ENCODE assay signal across 1 cellular context in genomic region chr6:125923371-125923877, GRCh38.
A peak's percentile ranks its signal among the peaks of the same experiment; 100 is the strongest.
TF ChIP-seq lines count a peak whose summit lies in the region.

No MANE protein-coding gene starts in this region.

TF ChIP-seq in K562, 482 proteins besides CTCF, POLR2A, EP300 and RAD21 (continued from another document and continues in another):
- TF ChIP-seq POLR2H (tag; IDR thresholded peaks at IDR 0.05; ENCODE audit: low read depth) (peak; percentile 71), TRIM24 (IDR thresholded peaks at IDR 0.05) (peak; percentile 68 to 69; a peak in 2 of 4 replicates), TEAD1 (CRISPR knock-in tag; IDR thresholded peaks at IDR 0.05) (peak in 1 of 2 experiments; percentile 69; a peak in 2 of 4 replicates), ILK (tag; IDR thresholded peaks at IDR 0.05; ENCODE audit: borderline replicate concordance, low read depth) (no peak; the same call in 1 of the 2 replicates), CAMTA2 (CRISPR knock-in tag; conservative IDR thresholded peaks at IDR 0.05) (no peak), CLOCK (CRISPR knock-in tag; IDR thresholded peaks at IDR 0.05; ENCODE audit: borderline replicate concordance) (no peak), NFATC3 (IDR thresholded peaks at IDR 0.05) (no peak), NR2C2 (CRISPR knock-in tag; IDR thresholded peaks at IDR 0.05) (no peak), NR2C2 (tag; IDR thresholded peaks at IDR 0.05) (peak; percentile 64; the same call in 1 of the 2 replicates), ZBTB11 (CRISPR knock-in tag; IDR thresholded peaks at IDR 0.05) (peak in 1 of 3 experiments; percentile 15; a peak in 1 of 6 replicates), JUNB (CRISPR knock-in tag; conservative IDR thresholded peaks at IDR 0.05) (no peak), ZNF12 (CRISPR knock-in tag; IDR thresholded peaks at IDR 0.05) (no peak), KDM5B (IDR thresholded peaks at IDR 0.05; ENCODE audit: insufficient replicate concordance, low read depth, low read length) (no peak), ZNF311 (CRISPR knock-in tag; IDR thresholded peaks at IDR 0.05) (no peak), JUND (IDR thresholded peaks at IDR 0.05; ENCODE audit: borderline replicate concordance, low read depth, low read length) (peak; percentile 57), JUND (tag; IDR thresholded peaks at IDR 0.05; ENCODE audit: borderline replicate concordance, low read depth, low read length) (peak; percentile 58; the same call in 1 of the 3 replicates), RBM22 (IDR thresholded peaks at IDR 0.05; ENCODE audit: low read depth, low read length, poor library complexity, severe bottlenecking) (no peak), ZNF197 (CRISPR knock-in tag; IDR thresholded peaks at IDR 0.05; ENCODE audit: low read depth) (peak; percentile 83; the same call in 1 of the 2 replicates), NBN (IDR thresholded peaks at IDR 0.05; ENCODE audit: low read depth) (peak; percentile 58; the same call in 1 of the 2 replicates), ZNF444 (CRISPR knock-in tag; IDR thresholded peaks at IDR 0.05) (no peak), EP400 (IDR thresholded peaks at IDR 0.05) (peak; percentile 37), PHB (CRISPR knock-in tag; IDR thresholded peaks at IDR 0.05) (no peak), MAFF (IDR thresholded peaks at IDR 0.05; ENCODE audit: low read length) (peak; percentile 67), CREB5 (CRISPR knock-in tag; IDR thresholded peaks at IDR 0.05) (no peak), GTF2E2 (tag; IDR thresholded peaks at IDR 0.05) (peak; percentile 54), SMAD3 (CRISPR knock-in tag; conservative IDR thresholded peaks at IDR 0.05) (no peak), XRCC3 (IDR thresholded peaks at IDR 0.05) (no peak), LCOR (CRISPR knock-in tag; IDR thresholded peaks at IDR 0.05) (no peak), SMAD4 (CRISPR knock-in tag; conservative IDR thresholded peaks at IDR 0.05) (peak; percentile 79), STAT6 (CRISPR knock-in tag; IDR thresholded peaks at IDR 0.05) (no peak)
- TF ChIP-seq, protein P1, sequence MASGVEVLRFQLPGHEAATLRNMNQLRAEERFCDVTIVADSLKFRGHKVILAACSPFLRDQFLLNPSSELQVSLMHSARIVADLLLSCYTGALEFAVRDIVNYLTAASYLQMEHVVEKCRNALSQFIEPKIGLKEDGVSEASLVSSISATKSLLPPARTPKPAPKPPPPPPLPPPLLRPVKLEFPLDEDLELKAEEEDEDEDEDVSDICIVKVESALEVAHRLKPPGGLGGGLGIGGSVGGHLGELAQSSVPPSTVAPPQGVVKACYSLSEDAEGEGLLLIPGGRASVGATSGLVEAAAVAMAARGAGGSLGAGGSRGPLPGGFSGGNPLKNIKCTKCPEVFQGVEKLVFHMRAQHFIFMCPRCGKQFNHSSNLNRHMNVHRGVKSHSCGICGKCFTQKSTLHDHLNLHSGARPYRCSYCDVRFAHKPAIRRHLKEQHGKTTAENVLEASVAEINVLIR (CRISPR knock-in tag; IDR thresholded peaks at IDR 0.05), result no peak
- TF ChIP-seq, protein P2, sequence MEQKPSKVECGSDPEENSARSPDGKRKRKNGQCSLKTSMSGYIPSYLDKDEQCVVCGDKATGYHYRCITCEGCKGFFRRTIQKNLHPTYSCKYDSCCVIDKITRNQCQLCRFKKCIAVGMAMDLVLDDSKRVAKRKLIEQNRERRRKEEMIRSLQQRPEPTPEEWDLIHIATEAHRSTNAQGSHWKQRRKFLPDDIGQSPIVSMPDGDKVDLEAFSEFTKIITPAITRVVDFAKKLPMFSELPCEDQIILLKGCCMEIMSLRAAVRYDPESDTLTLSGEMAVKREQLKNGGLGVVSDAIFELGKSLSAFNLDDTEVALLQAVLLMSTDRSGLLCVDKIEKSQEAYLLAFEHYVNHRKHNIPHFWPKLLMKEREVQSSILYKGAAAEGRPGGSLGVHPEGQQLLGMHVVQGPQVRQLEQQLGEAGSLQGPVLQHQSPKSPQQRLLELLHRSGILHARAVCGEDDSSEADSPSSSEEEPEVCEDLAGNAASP (IDR thresholded peaks at IDR 0.05), result 0 out of 2 replicates have a peak, but pooled peaks have one; percentile 14
- TF ChIP-seq, protein P3, sequence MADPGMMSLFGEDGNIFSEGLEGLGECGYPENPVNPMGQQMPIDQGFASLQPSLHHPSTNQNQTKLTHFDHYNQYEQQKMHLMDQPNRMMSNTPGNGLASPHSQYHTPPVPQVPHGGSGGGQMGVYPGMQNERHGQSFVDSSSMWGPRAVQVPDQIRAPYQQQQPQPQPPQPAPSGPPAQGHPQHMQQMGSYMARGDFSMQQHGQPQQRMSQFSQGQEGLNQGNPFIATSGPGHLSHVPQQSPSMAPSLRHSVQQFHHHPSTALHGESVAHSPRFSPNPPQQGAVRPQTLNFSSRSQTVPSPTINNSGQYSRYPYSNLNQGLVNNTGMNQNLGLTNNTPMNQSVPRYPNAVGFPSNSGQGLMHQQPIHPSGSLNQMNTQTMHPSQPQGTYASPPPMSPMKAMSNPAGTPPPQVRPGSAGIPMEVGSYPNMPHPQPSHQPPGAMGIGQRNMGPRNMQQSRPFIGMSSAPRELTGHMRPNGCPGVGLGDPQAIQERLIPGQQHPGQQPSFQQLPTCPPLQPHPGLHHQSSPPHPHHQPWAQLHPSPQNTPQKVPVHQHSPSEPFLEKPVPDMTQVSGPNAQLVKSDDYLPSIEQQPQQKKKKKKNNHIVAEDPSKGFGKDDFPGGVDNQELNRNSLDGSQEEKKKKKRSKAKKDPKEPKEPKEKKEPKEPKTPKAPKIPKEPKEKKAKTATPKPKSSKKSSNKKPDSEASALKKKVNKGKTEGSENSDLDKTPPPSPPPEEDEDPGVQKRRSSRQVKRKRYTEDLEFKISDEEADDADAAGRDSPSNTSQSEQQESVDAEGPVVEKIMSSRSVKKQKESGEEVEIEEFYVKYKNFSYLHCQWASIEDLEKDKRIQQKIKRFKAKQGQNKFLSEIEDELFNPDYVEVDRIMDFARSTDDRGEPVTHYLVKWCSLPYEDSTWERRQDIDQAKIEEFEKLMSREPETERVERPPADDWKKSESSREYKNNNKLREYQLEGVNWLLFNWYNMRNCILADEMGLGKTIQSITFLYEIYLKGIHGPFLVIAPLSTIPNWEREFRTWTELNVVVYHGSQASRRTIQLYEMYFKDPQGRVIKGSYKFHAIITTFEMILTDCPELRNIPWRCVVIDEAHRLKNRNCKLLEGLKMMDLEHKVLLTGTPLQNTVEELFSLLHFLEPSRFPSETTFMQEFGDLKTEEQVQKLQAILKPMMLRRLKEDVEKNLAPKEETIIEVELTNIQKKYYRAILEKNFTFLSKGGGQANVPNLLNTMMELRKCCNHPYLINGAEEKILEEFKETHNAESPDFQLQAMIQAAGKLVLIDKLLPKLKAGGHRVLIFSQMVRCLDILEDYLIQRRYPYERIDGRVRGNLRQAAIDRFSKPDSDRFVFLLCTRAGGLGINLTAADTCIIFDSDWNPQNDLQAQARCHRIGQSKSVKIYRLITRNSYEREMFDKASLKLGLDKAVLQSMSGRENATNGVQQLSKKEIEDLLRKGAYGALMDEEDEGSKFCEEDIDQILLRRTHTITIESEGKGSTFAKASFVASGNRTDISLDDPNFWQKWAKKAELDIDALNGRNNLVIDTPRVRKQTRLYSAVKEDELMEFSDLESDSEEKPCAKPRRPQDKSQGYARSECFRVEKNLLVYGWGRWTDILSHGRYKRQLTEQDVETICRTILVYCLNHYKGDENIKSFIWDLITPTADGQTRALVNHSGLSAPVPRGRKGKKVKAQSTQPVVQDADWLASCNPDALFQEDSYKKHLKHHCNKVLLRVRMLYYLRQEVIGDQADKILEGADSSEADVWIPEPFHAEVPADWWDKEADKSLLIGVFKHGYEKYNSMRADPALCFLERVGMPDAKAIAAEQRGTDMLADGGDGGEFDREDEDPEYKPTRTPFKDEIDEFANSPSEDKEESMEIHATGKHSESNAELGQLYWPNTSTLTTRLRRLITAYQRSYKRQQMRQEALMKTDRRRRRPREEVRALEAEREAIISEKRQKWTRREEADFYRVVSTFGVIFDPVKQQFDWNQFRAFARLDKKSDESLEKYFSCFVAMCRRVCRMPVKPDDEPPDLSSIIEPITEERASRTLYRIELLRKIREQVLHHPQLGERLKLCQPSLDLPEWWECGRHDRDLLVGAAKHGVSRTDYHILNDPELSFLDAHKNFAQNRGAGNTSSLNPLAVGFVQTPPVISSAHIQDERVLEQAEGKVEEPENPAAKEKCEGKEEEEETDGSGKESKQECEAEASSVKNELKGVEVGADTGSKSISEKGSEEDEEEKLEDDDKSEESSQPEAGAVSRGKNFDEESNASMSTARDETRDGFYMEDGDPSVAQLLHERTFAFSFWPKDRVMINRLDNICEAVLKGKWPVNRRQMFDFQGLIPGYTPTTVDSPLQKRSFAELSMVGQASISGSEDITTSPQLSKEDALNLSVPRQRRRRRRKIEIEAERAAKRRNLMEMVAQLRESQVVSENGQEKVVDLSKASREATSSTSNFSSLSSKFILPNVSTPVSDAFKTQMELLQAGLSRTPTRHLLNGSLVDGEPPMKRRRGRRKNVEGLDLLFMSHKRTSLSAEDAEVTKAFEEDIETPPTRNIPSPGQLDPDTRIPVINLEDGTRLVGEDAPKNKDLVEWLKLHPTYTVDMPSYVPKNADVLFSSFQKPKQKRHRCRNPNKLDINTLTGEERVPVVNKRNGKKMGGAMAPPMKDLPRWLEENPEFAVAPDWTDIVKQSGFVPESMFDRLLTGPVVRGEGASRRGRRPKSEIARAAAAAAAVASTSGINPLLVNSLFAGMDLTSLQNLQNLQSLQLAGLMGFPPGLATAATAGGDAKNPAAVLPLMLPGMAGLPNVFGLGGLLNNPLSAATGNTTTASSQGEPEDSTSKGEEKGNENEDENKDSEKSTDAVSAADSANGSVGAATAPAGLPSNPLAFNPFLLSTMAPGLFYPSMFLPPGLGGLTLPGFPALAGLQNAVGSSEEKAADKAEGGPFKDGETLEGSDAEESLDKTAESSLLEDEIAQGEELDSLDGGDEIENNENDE (IDR thresholded peaks at IDR 0.05; ENCODE audit: low read depth, low read length), result no peak
